18 cellular contexts compared by ENCODE assay signal in the genomic region with DNA sequence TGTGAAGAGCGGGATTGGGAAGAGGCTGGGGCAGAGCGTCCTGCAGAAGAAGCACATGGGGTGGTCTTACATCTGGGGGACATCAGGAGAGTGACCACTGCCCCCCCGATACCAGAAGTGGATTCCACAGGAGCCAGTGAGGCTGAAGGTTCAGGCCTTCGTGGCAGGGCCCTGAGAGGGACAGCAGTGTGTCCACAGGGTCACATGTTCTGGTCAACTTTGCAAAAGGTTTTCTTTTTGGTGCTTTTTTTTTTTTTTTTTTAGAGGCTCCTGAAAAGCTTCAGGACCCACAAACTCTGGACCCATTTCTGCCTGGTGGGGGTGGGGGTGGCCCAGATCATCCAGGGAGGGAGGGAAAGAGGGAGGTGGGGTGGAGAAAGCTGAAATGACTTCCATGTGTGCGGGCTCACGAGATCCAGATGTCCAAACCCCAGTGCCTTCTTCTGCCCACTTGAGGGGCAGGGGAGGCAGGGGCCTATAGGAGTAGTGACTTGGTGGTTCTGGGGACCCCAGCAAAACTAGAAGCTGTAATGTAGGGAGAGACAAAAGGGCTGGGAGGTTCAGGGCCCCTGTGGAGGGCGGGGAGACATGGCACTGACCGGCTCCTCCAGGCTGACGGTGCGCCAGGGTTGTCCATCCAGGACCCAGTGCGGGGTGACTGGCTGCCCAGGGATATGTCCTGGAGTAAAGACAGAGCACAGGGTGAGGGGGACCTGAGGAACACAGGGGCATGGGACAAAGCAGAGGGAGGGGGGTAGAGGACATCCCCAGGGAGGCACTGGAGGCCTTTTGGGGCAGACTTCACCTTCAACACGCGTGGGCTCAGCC. TPM values are rescaled to one million over a fixed set of nuclear protein-coding genes. Genes with fewer than 3 reads are reported as not detected.
DNase-seq lines count a peak whose midpoint lies in the region; ATAC-seq and TF ChIP-seq lines count a peak whose summit lies in the region.
"Had no signal": no experiment of that assay in that cellular context is flagged by ENCODE, and none has a peak within 500 bp of the region (broad histone marks: within the 10 kb centered on the region; RNA-seq: fewer than 3 reads in every experiment).

No MANE protein-coding gene starts in this region.

- CTCF ChIA-PET in SK-N-SH (lab: Yijun Ruan, JAX), result interaction anchor here (0.9 to 18.7 kb wide), 12 partner anchors 8 to 116 kb away, joined by 3 to 301 read pairs (median 22); partner anchors contain the start of genes ADISSP, SIGLEC1 and SPEF1
- CTCF ChIA-PET in activated naive CD4-positive, alpha-beta T cell treated with anti-CD3 and anti-CD28 coated beads for 36 hours (lab: Charles Lee), result interaction anchor here (0.9 to 3.2 kb wide), 4 partner anchors 17 to 90 kb away, joined by 3 to 46 read pairs (median 4); no protein-coding TSS in a partner anchor

- H3K9ac ChIP-seq in SK-N-SH, result no peak overlapping the region

- no peak for ATAC-seq in psoas muscle
- no peak for ATAC-seq in HG02973 (IDR thresholded peaks at IDR 0.05; ENCODE audit: unreplicated experiment)
- ATAC-seq: activated T-cell treated with anti-CD3 and anti-CD28 coated beads, Interleukin-2, amount 50 U/mL, for 72 hours had no signal

- WGBS in SK-N-SH (ENCODE audit: low lambda C conversion rate), result 85% methylated on average over 13 of the region's 13 CpGs
- 80 to 84% (median 81%) methylated on average over 13 of the region's 13 CpGs for WGBS in psoas muscle, 3 donors

- H3K27ac ChIP-seq in SK-N-SH (ENCODE audit: low read depth in 2 of 2, low read length in 1 of 2), result peak overlapping the region; percentile 11 to 62; a peak in 1 of 4 replicates
- H3K27ac ChIP-seq in left ventricle myocardium inferior (replicated peaks), result peak overlapping the region; percentile 83
- peak overlapping the region; percentile 38 for H3K27ac ChIP-seq in psoas muscle
- H3K27ac ChIP-seq in WERI-Rb-1, result no peak overlapping the region

- POLR2A ChIA-PET in SK-N-SH (lab: Yijun Ruan, JAX), result no interaction called here

- H3K9me3 ChIP-seq in SK-N-SH (no peaks in the 10 kb centered on the region), left ventricle myocardium inferior (replicated peaks) (no peaks in the 10 kb centered on the region), psoas muscle (no peaks in the 10 kb centered on the region), WERI-Rb-1 (ENCODE audit: severe bottlenecking) (no peaks in the 10 kb centered on the region)

- H3K4me1 ChIP-seq in SK-N-SH (ENCODE audit: control insufficient read depth in 1 of 2, insufficient read depth in 2 of 2, low read depth in 1 of 2, low read length in 1 of 2) (peaks cover 19 to 24% of the 10 kb centered on the region in 2 experiments; a peak in 2 of 4 replicates), left ventricle myocardium inferior (peaks cover 44% of the 10 kb centered on the region), psoas muscle (no peaks in the 10 kb centered on the region)

- DNase-seq in AG08395 (ENCODE audit: low spot score) (peak; percentile 59), SK-N-SH (no peak), left ventricle myocardium inferior (no peak), psoas muscle (no peak), WERI-Rb-1 (no peak)
- no peak for DNase-seq in activated naive CD4-positive, alpha-beta T cell treated with anti-CD3 and anti-CD28 coated beads for 36 hours
- DNase-seq in T-helper 2 cell treated with Interferon-gamma antibody and Interleukin-4, amounts not matched to agents 5 μg/mL and 100 μg/mL, for 36 hours (ENCODE audit: low spot score), result no peak
- DNase-seq: activated T-cell treated with anti-CD3 and anti-CD28 coated beads, Interleukin-2, amount 50 U/mL, for 72 hours; amygdala; COR-L47; naive B cell; NCI-H1092; stimulated activated CD4-positive, alpha-beta T cell treated with anti-CD3 and anti-CD28 coated beads, Interleukin-4, amount 100 ng/mL, for 1 hour had no signal

- H3K4me1 Mint-ChIP-seq in activated naive CD4-positive, alpha-beta T cell treated with anti-CD3 and anti-CD28 coated beads for 36 hours (ENCODE audit: low read depth), result peaks cover 1% of the 10 kb centered on the region
- peaks cover 2% of the 10 kb centered on the region for H3K4me1 Mint-ChIP-seq in T-helper 2 cell treated with Interferon-gamma antibody and Interleukin-4, amounts not matched to agents 5 μg/mL and 100 μg/mL, for 36 hours (ENCODE audit: low read depth)

- no peak overlapping the region for H3K27ac Mint-ChIP-seq in activated naive CD4-positive, alpha-beta T cell treated with anti-CD3 and anti-CD28 coated beads for 36 hours
- no peak overlapping the region for H3K27ac Mint-ChIP-seq in T-helper 2 cell treated with Interferon-gamma antibody and Interleukin-4, amounts not matched to agents 5 μg/mL and 100 μg/mL, for 36 hours
- H3K27ac Mint-ChIP-seq: activated T-cell treated with anti-CD3 and anti-CD28 coated beads, Interleukin-2, amount 50 U/mL, for 72 hours; naive B cell had no signal

- intact Hi-C loops in left ventricle myocardium inferior (cut with micrococcal nuclease) (no loop called here), psoas muscle (cut with DNase I) (loop anchor here (2.0 to 10.0 kb wide), 3 partner anchors 32 to 406 kb away; no protein-coding TSS in a partner anchor)
- intact Hi-C loops in activated naive CD4-positive, alpha-beta T cell treated with anti-CD3 and anti-CD28 coated beads for 36 hours (cut with micrococcal nuclease), result loop anchor here (10.0 kb wide), 1 partner anchor 114 kb away; no protein-coding TSS in a partner anchor

- TF ChIP-seq RAD21 in SK-N-SH (IDR thresholded peaks at IDR 0.05; ENCODE audit: low read length), result no peak

- no peak overlapping the region for H3K4me2 ChIP-seq in SK-N-SH

- H3K4me3 Mint-ChIP-seq in activated naive CD4-positive, alpha-beta T cell treated with anti-CD3 and anti-CD28 coated beads for 36 hours, result no peak overlapping the region
- no peak overlapping the region for H3K4me3 Mint-ChIP-seq in T-helper 2 cell treated with Interferon-gamma antibody and Interleukin-4, amounts not matched to agents 5 μg/mL and 100 μg/mL, for 36 hours
- H3K4me3 Mint-ChIP-seq: activated T-cell treated with anti-CD3 and anti-CD28 coated beads, Interleukin-2, amount 50 U/mL, for 72 hours had no signal

- H3K9me3 Mint-ChIP-seq in activated naive CD4-positive, alpha-beta T cell treated with anti-CD3 and anti-CD28 coated beads for 36 hours, result no peaks in the 10 kb centered on the region
- no peaks in the 10 kb centered on the region for H3K9me3 Mint-ChIP-seq in T-helper 2 cell treated with Interferon-gamma antibody and Interleukin-4, amounts not matched to agents 5 μg/mL and 100 μg/mL, for 36 hours
- H3K9me3 Mint-ChIP-seq: activated T-cell treated with anti-CD3 and anti-CD28 coated beads, Interleukin-2, amount 50 U/mL, for 72 hours; IgD-negative memory B cell; naive B cell had no signal

- peaks cover 50% of the 10 kb centered on the region for H3K27me3 Mint-ChIP-seq in activated naive CD4-positive, alpha-beta T cell treated with anti-CD3 and anti-CD28 coated beads for 36 hours (ENCODE audit: low read depth)
- peaks cover 62% of the 10 kb centered on the region for H3K27me3 Mint-ChIP-seq in T-helper 2 cell treated with Interferon-gamma antibody and Interleukin-4, amounts not matched to agents 5 μg/mL and 100 μg/mL, for 36 hours (ENCODE audit: low read depth)

- no peaks in the 10 kb centered on the region for H3K36me3 Mint-ChIP-seq in activated naive CD4-positive, alpha-beta T cell treated with anti-CD3 and anti-CD28 coated beads for 36 hours (ENCODE audit: low read depth)
- no peaks in the 10 kb centered on the region for H3K36me3 Mint-ChIP-seq in T-helper 2 cell treated with Interferon-gamma antibody and Interleukin-4, amounts not matched to agents 5 μg/mL and 100 μg/mL, for 36 hours (ENCODE audit: low read depth)
- H3K36me3 Mint-ChIP-seq: IgD-negative memory B cell, naive B cell had no signal

- no peaks in the 10 kb centered on the region for H3K79me2 ChIP-seq in SK-N-SH (ENCODE audit: insufficient read depth)

- H3K9me2 ChIP-seq in SK-N-SH, result no peaks in the 10 kb centered on the region

- no peak for TF ChIP-seq CTCF in SK-N-SH (IDR thresholded peaks at IDR 0.05)
- TF ChIP-seq CTCF in left ventricle myocardium inferior (IDR thresholded peaks at IDR 0.05; ENCODE audit: borderline replicate concordance), result no peak
- TF ChIP-seq CTCF in psoas muscle (IDR thresholded peaks at IDR 0.05), result no peak
- no peak for TF ChIP-seq CTCF in WERI-Rb-1 (IDR thresholded peaks at IDR 0.05; ENCODE audit: low read depth, low read length)

- TF ChIP-seq EP300 in SK-N-SH (IDR thresholded peaks at IDR 0.05; ENCODE audit: borderline replicate concordance in 1 of 2, low read depth in 1 of 2, low read length in 1 of 2), result no peak

- no peaks in the 10 kb centered on the region for H4K20me1 ChIP-seq in SK-N-SH (ENCODE audit: insufficient read depth)

- H3K27me3 ChIP-seq in SK-N-SH (ENCODE audit: insufficient read depth) (peaks cover 24% of the 10 kb centered on the region), left ventricle myocardium inferior (ENCODE audit: low read depth) (peaks cover 63% of the 10 kb centered on the region), psoas muscle (ENCODE audit: insufficient read depth in 3 of 3, low read length in 2 of 3) (peaks cover 0 to 32% (median 4%) of the 10 kb centered on the region in 3 donors), WERI-Rb-1 (ENCODE audit: insufficient read depth, low read depth, severe bottlenecking) (peaks cover 27% of the 10 kb centered on the region)

- no peak overlapping the region for H3K4me3 ChIP-seq in SK-N-SH (ENCODE audit: low read depth in 2 of 2, low read length in 1 of 2)
- peak overlapping the region; percentile 72 for H3K4me3 ChIP-seq in left ventricle myocardium inferior
- H3K4me3 ChIP-seq in psoas muscle, result no peak overlapping the region
- no peak overlapping the region for H3K4me3 ChIP-seq in WERI-Rb-1 (ENCODE audit: low read depth, low read length)

- H2AFZ ChIP-seq in SK-N-SH (ENCODE audit: low read depth), result no peak overlapping the region

- H3F3A ChIP-seq in SK-N-SH (replicated peaks; ENCODE audit: insufficient read depth), result peaks cover 3% of the 10 kb centered on the region

- H3K36me3 ChIP-seq in SK-N-SH (replicated peaks in 1 of 2; ENCODE audit: control insufficient read depth in 1 of 2, insufficient read depth in 2 of 2, low read length in 1 of 2), result no peaks in the 10 kb centered on the region
- no peaks in the 10 kb centered on the region for H3K36me3 ChIP-seq in left ventricle myocardium inferior
- H3K36me3 ChIP-seq in psoas muscle (ENCODE audit: insufficient read depth in 1 of 2, low read depth in 1 of 2), result no peaks in the 10 kb centered on the region
- no peaks in the 10 kb centered on the region for H3K36me3 ChIP-seq in WERI-Rb-1

RNA-seq across cellular contexts. Expression of gene ADAM33, which starts 2.7 kb away (rescaled TPM):
- polyA plus RNA-seq in SK-N-SH (2012; rRNA removed) (4.8 and 5.0 TPM in 2 replicates), psoas muscle (1 to 10 TPM; 4.3 to 6.6 (median 4.6) TPM)
- polyA plus RNA-seq in SK-N-SH (2012; cell fraction: cytosol; rRNA removed), result 0.53 and 0.87 TPM in 2 replicates
- 33.0 and 43.2 TPM in 2 replicates for polyA plus RNA-seq in SK-N-SH (2012; cell fraction: nucleus; rRNA removed)
- total RNA-seq in left ventricle myocardium inferior (10.8 TPM), psoas muscle (1 to 10 TPM; 2.4 to 8.9 (median 3.1) TPM)
- not detected for total RNA-seq in activated naive CD4-positive, alpha-beta T cell treated with anti-CD3 and anti-CD28 coated beads for 36 hours
- total RNA-seq: activated T-cell treated with anti-CD3 and anti-CD28 coated beads, Interleukin-2, amount 50 U/mL, for 72 hours; SK-MEL-5 had no signal
- polyA plus RNA-seq: IgD-negative memory B cell, keratinocyte had no signal

RNA-seq across cellular contexts. Expression of gene GFRA4, which starts 15.9 kb away (rescaled TPM):
- not detected in 2 replicates for polyA plus RNA-seq in SK-N-SH (2012; rRNA removed)
- polyA plus RNA-seq in SK-N-SH (2012; cell fraction: cytosol; rRNA removed), result not detected in 2 replicates
- not detected in 2 replicates for polyA plus RNA-seq in SK-N-SH (2012; cell fraction: nucleus; rRNA removed)
- total RNA-seq in left ventricle myocardium inferior, result not detected
- not detected for total RNA-seq in psoas muscle
- polyA plus RNA-seq in psoas muscle, result not detected
- not detected for total RNA-seq in activated naive CD4-positive, alpha-beta T cell treated with anti-CD3 and anti-CD28 coated beads for 36 hours
- total RNA-seq: activated T-cell treated with anti-CD3 and anti-CD28 coated beads, Interleukin-2, amount 50 U/mL, for 72 hours; H1; SK-MEL-5 had no signal
- polyA plus RNA-seq: IgD-negative memory B cell, keratinocyte had no signal

RNA-seq across cellular contexts. Expression of gene SIGLEC1, which starts 33.3 kb away (rescaled TPM):
- polyA plus RNA-seq in SK-N-SH (2012; rRNA removed), result not detected in 2 replicates
- polyA plus RNA-seq in SK-N-SH (2012; cell fraction: cytosol; rRNA removed), result not detected in 2 replicates
- polyA plus RNA-seq in SK-N-SH (2012; cell fraction: nucleus; rRNA removed), result 0.01 TPM in 2 replicates
- total RNA-seq in left ventricle myocardium inferior, result 6.4 TPM
- total RNA-seq in psoas muscle, result 1 to 10 TPM; 2.3 to 6.2 (median 3.5) TPM
- 1 to 10 TPM in 2 of 3 donors, under 1 TPM in 1; 0.98 to 2.6 (median 1.3) TPM for polyA plus RNA-seq in psoas muscle
- under 1 TPM in 1 of 2 experiments, not detected in 1; 0.02 TPM for total RNA-seq in activated naive CD4-positive, alpha-beta T cell treated with anti-CD3 and anti-CD28 coated beads for 36 hours
- total RNA-seq: H1, SK-MEL-5 had no signal
- polyA plus RNA-seq: IgD-negative memory B cell, keratinocyte had no signal

RNA-seq across cellular contexts. Expression of gene HSPA12B, which starts 53.4 kb away (rescaled TPM):
- polyA plus RNA-seq in SK-N-SH (2012; rRNA removed) (0.24 and 0.46 TPM in 2 replicates), psoas muscle (1 to 10 TPM; 4.0 to 7.6 (median 7.5) TPM)
- polyA plus RNA-seq in SK-N-SH (2012; cell fraction: cytosol; rRNA removed), result 0.17 and 0.22 TPM in 2 replicates
- 0.44 and 0.52 TPM in 2 replicates for polyA plus RNA-seq in SK-N-SH (2012; cell fraction: nucleus; rRNA removed)
- total RNA-seq in left ventricle myocardium inferior (12.5 TPM), psoas muscle (1 to 10 TPM; 5.7 to 9.7 (median 8.2) TPM)
- not detected for total RNA-seq in activated naive CD4-positive, alpha-beta T cell treated with anti-CD3 and anti-CD28 coated beads for 36 hours
- total RNA-seq: activated T-cell treated with anti-CD3 and anti-CD28 coated beads, Interleukin-2, amount 50 U/mL, for 72 hours had no signal
- polyA plus RNA-seq: IgD-negative memory B cell, keratinocyte had no signal
